1 cellular context compared by ENCODE assay signal in the genomic region with DNA sequence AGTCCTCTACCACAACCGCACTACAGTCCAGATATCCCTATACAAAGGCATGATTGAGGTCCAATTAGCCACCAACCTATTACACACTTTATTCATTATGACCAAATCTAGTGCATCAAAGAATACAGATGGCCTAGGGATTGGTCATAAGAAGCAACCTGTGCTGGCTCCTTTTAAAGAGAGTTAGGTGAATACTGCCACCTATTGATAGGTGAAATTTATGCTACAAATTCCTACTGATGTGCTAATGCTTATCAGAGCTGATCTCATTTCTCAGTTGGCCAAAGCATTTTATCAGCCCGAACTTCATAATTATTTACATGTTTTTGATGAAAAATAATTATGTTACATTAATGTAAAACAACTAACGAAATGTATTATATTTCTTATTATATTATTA.
TF ChIP-seq lines count a peak whose summit lies in the region.

No MANE protein-coding gene starts in this region.

TF ChIP-seq in H1, 55 proteins besides CTCF, POLR2A, EP300 and RAD21:
- TF ChIP-seq EZH2 (IDR thresholded peaks at IDR 0.05; ENCODE audit: low read depth, low read length, severe bottlenecking) = no peak
- no peak for TF ChIP-seq SIRT6 (IDR thresholded peaks at IDR 0.05; ENCODE audit: low read length)
- no peak for TF ChIP-seq RFX5 (IDR thresholded peaks at IDR 0.05; ENCODE audit: borderline replicate concordance, low read depth, low read length)
- no peak for TF ChIP-seq TEAD4 (IDR thresholded peaks at IDR 0.05; ENCODE audit: low read depth, low read length)
- no peak for TF ChIP-seq CBX5 (IDR thresholded peaks at IDR 0.05; ENCODE audit: low read depth, low read length)
- TF ChIP-seq SRF (IDR thresholded peaks at IDR 0.05; ENCODE audit: low read depth, low read length) = no peak
- no peak for TF ChIP-seq BRCA1 (IDR thresholded peaks at IDR 0.05; ENCODE audit: low read depth, low read length)
- TF ChIP-seq BCL11A (IDR thresholded peaks at IDR 0.05; ENCODE audit: low read depth in 2 of 2, low read length in 2 of 2) = no peak
- TF ChIP-seq, protein P1, sequence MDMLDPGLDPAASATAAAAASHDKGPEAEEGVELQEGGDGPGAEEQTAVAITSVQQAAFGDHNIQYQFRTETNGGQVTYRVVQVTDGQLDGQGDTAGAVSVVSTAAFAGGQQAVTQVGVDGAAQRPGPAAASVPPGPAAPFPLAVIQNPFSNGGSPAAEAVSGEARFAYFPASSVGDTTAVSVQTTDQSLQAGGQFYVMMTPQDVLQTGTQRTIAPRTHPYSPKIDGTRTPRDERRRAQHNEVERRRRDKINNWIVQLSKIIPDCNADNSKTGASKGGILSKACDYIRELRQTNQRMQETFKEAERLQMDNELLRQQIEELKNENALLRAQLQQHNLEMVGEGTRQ (IDR thresholded peaks at IDR 0.05; ENCODE audit: low read length) = no peak
- no peak for TF ChIP-seq GTF2F1 (IDR thresholded peaks at IDR 0.05; ENCODE audit: borderline replicate concordance, low read depth, low read length)
- TF ChIP-seq CREB1 (IDR thresholded peaks at IDR 0.05) = no peak
- no peak for TF ChIP-seq SUZ12 (IDR thresholded peaks at IDR 0.05; ENCODE audit: low read length)
- no peak for TF ChIP-seq PHF8 (conservative IDR thresholded peaks at IDR 0.05; ENCODE audit: low read depth, low read length)
- TF ChIP-seq KDM1A (IDR thresholded peaks at IDR 0.05; ENCODE audit: borderline replicate concordance, low read length) = no peak
- TF ChIP-seq E2F6 (IDR thresholded peaks at IDR 0.05) = no peak
- no peak for TF ChIP-seq GABPA (IDR thresholded peaks at IDR 0.05; ENCODE audit: borderline replicate concordance, insufficient read depth, low read length)
- TF ChIP-seq YY1 (IDR thresholded peaks at IDR 0.05; ENCODE audit: low read depth, low read length) = no peak
